In the genomic region with DNA sequence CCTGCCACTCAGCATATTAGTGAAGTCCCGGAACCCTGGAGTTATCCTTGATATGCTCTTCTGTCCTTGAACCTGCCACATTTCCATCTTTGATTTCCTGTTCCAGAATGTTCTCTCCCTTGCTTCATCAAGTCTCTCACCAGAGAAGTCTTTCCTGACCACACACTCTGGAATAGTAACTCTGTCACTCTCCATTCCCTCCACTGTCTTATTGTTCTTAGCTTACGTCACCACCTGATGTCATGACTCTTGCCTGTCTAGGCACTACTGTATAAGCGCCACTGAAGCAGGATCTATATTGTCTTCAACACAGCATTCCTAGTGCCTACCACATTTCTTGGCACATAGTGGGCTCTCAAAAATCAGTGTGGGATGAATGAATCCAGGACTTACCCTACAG, we compare ENCODE assay signal across 25 cellular contexts.
"Had no signal": no experiment of that assay in that cellular context is flagged by ENCODE, and none has a peak within 500 bp of the region (broad histone marks: within the 10 kb centered on the region; RNA-seq: fewer than 3 reads in every experiment).

No MANE protein-coding gene starts in this region.

- DNase-seq: activated CD4-positive, alpha-beta T cell treated with anti-CD3 and anti-CD28 coated beads for 4 hours; activated CD4-positive, alpha-beta T cell treated with anti-CD3 and anti-CD28 coated beads, Interleukin-2, amount 50 U/mL, for 48 hours; activated CD4-positive, CD25-positive, alpha-beta regulatory T cell; activated CD8-positive, alpha-beta memory T cell treated with anti-CD3 and anti-CD28 coated beads, Interleukin-2, amount 50 U/mL, for 48 hours; activated naive CD4-positive, alpha-beta T cell treated with Interleukin-2 at 50 U/mL for 16 hours; activated naive CD8-positive, alpha-beta T cell treated with anti-CD3 and anti-CD28 coated beads for 36 hours; activated T-cell treated with anti-CD3 and anti-CD28 coated beads, Interleukin-2, amount 50 U/mL, for 48 hours; amniotic stem cell; cortex of kidney; endodermal cell; erythroblast; foreskin keratinocyte; kidney; lower lobe of right lung; naive B cell; posterior cingulate gyrus; sigmoid colon; stimulated activated CD4-positive, alpha-beta T cell treated with anti-CD3 and anti-CD28 coated beads, Interleukin-4, amount 100 ng/mL, for 1 hour; stimulated activated naive CD4-positive, alpha-beta T cell; T1000 had no signal

- H3K36me3 Mint-ChIP-seq: activated naive CD8-positive, alpha-beta T cell treated with anti-CD3 and anti-CD28 coated beads for 36 hours; naive B cell; neural progenitor cell had no signal

- ATAC-seq: foreskin keratinocyte, left lobe of liver, lower lobe of right lung had no signal

- H3K27ac ChIP-seq: breast epithelium, foreskin keratinocyte, lower lobe of right lung, neural progenitor cell, sigmoid colon, thoracic aorta had no signal

- H3K9me3 Mint-ChIP-seq: activated naive CD8-positive, alpha-beta T cell treated with anti-CD3 and anti-CD28 coated beads for 36 hours; endodermal cell; naive B cell; neural progenitor cell; T-helper 1 cell treated with Interleukin-12 subunit alpha and Interleukin-12 subunit beta and Interleukin-4 antibody, amounts not matched to agents 30 μg/mL and 1 μg/mL, for 36 hours had no signal

- H3K27ac Mint-ChIP-seq: activated naive CD8-positive, alpha-beta T cell treated with anti-CD3 and anti-CD28 coated beads for 36 hours; endodermal cell; naive B cell; neural progenitor cell; T-helper 1 cell treated with Interleukin-12 subunit alpha and Interleukin-12 subunit beta and Interleukin-4 antibody, amounts not matched to agents 30 μg/mL and 1 μg/mL, for 36 hours had no signal

- H3K4me3 Mint-ChIP-seq: activated naive CD8-positive, alpha-beta T cell treated with anti-CD3 and anti-CD28 coated beads for 36 hours; endodermal cell; naive B cell; neural progenitor cell; T-helper 1 cell treated with Interleukin-12 subunit alpha and Interleukin-12 subunit beta and Interleukin-4 antibody, amounts not matched to agents 30 μg/mL and 1 μg/mL, for 36 hours had no signal

- H3K4me1 Mint-ChIP-seq: activated naive CD8-positive, alpha-beta T cell treated with anti-CD3 and anti-CD28 coated beads for 36 hours had no signal
